ENCODE assay signal across 1 cellular context in genomic region chr13:20566917-20567755, GRCh38.
A peak's percentile ranks its signal among the peaks of the same experiment; 100 is the strongest.
TF ChIP-seq lines count a peak whose summit lies in the region.

A gene with protein sequence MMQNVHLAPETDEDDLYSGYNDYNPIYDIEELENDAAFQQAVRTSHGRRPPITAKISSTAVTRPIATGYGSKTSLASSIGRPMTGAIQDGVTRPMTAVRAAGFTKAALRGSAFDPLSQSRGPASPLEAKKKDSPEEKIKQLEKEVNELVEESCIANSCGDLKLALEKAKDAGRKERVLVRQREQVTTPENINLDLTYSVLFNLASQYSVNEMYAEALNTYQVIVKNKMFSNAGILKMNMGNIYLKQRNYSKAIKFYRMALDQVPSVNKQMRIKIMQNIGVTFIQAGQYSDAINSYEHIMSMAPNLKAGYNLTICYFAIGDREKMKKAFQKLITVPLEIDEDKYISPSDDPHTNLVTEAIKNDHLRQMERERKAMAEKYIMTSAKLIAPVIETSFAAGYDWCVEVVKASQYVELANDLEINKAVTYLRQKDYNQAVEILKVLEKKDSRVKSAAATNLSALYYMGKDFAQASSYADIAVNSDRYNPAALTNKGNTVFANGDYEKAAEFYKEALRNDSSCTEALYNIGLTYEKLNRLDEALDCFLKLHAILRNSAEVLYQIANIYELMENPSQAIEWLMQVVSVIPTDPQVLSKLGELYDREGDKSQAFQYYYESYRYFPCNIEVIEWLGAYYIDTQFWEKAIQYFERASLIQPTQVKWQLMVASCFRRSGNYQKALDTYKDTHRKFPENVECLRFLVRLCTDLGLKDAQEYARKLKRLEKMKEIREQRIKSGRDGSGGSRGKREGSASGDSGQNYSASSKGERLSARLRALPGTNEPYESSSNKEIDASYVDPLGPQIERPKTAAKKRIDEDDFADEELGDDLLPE (plus strand): TSS chr13:20567157. CDS start chr13:20574386, 7,229 bp downstream.

TF ChIP-seq in HepG2, 621 proteins besides CTCF, POLR2A, EP300 and RAD21 (continued from another document and continues in another):
- peak; percentile 74; the same call in 1 of the 2 replicates for TF ChIP-seq HIC2 (CRISPR knock-in tag; IDR thresholded peaks at IDR 0.05; ENCODE audit: low read depth)
- TF ChIP-seq ZFP36L1 (CRISPR knock-in tag; IDR thresholded peaks at IDR 0.05) = no peak
- TF ChIP-seq, protein P1, sequence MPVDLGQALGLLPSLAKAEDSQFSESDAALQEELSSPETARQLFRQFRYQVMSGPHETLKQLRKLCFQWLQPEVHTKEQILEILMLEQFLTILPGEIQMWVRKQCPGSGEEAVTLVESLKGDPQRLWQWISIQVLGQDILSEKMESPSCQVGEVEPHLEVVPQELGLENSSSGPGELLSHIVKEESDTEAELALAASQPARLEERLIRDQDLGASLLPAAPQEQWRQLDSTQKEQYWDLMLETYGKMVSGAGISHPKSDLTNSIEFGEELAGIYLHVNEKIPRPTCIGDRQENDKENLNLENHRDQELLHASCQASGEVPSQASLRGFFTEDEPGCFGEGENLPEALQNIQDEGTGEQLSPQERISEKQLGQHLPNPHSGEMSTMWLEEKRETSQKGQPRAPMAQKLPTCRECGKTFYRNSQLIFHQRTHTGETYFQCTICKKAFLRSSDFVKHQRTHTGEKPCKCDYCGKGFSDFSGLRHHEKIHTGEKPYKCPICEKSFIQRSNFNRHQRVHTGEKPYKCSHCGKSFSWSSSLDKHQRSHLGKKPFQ (CRISPR knock-in tag; IDR thresholded peaks at IDR 0.05; ENCODE audit: insufficient replicate concordance) = no peak
- no peak for TF ChIP-seq ZBTB46 (CRISPR knock-in tag; IDR thresholded peaks at IDR 0.05; ENCODE audit: borderline replicate concordance)
- no peak for TF ChIP-seq GTF2F1 (IDR thresholded peaks at IDR 0.05; ENCODE audit: low read length)
- no peak for TF ChIP-seq MTA3 (CRISPR knock-in tag; IDR thresholded peaks at IDR 0.05)
- TF ChIP-seq E2F5 (CRISPR knock-in tag; conservative IDR thresholded peaks at IDR 0.05) = no peak
- no peak for TF ChIP-seq ZNF703 (CRISPR knock-in tag; IDR thresholded peaks at IDR 0.05; ENCODE audit: borderline replicate concordance)
- no peak for TF ChIP-seq ZNF615 (CRISPR knock-in tag; IDR thresholded peaks at IDR 0.05; ENCODE audit: borderline replicate concordance)
- TF ChIP-seq SRSF9 (IDR thresholded peaks at IDR 0.05; ENCODE audit: borderline replicate concordance, insufficient read depth, low read depth, low read length, poor library complexity, severe bottlenecking) = no peak
- no peak for TF ChIP-seq ZNF24 (IDR thresholded peaks at IDR 0.05)
- 0 out of 2 replicates have a peak, but pooled peaks have one; percentile 62 for TF ChIP-seq ZNF672 (CRISPR knock-in tag; IDR thresholded peaks at IDR 0.05)
- TF ChIP-seq ZNF432 (CRISPR knock-in tag; IDR thresholded peaks at IDR 0.05; ENCODE audit: borderline replicate concordance) = no peak
- TF ChIP-seq NFIC (IDR thresholded peaks at IDR 0.05; ENCODE audit: low read length) = no peak
- TF ChIP-seq YEATS2 (CRISPR knock-in tag; IDR thresholded peaks at IDR 0.05; ENCODE audit: borderline replicate concordance) = peak; percentile 61; the same call in 1 of the 2 replicates
- TF ChIP-seq PCBP1 (IDR thresholded peaks at IDR 0.05; ENCODE audit: borderline replicate concordance, low read depth, low read length) = no peak
- 0 out of 2 replicates have a peak, but pooled peaks have one; percentile 45 for TF ChIP-seq ZNF749 (CRISPR knock-in tag; IDR thresholded peaks at IDR 0.05; ENCODE audit: borderline replicate concordance)
- no peak for TF ChIP-seq ZNF124 (CRISPR knock-in tag; IDR thresholded peaks at IDR 0.05)
- TF ChIP-seq ZNF577 (CRISPR knock-in tag; IDR thresholded peaks at IDR 0.05; ENCODE audit: borderline replicate concordance, low read depth) = 0 out of 2 replicates have a peak, but pooled peaks have one; percentile 52
- TF ChIP-seq XBP1 (CRISPR knock-in tag; IDR thresholded peaks at IDR 0.05) = no peak
- TF ChIP-seq, protein P2, sequence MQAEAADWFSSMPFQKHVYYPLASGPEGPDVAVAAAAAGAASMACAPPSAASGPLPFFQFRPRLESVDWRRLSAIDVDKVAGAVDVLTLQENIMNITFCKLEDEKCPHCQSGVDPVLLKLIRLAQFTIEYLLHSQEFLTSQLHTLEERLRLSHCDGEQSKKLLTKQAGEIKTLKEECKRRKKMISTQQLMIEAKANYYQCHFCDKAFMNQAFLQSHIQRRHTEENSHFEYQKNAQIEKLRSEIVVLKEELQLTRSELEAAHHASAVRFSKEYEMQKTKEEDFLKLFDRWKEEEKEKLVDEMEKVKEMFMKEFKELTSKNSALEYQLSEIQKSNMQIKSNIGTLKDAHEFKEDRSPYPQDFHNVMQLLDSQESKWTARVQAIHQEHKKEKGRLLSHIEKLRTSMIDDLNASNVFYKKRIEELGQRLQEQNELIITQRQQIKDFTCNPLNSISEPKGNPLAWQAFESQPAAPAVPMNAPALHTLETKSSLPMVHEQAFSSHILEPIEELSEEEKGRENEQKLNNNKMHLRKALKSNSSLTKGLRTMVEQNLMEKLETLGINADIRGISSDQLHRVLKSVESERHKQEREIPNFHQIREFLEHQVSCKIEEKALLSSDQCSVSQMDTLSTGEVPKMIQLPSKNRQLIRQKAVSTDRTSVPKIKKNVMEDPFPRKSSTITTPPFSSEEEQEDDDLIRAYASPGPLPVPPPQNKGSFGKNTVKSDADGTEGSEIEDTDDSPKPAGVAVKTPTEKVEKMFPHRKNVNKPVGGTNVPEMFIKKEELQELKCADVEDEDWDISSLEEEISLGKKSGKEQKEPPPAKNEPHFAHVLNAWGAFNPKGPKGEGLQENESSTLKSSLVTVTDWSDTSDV (CRISPR knock-in tag; IDR thresholded peaks at IDR 0.05) = no peak
- TF ChIP-seq HOXA7 (CRISPR knock-in tag; IDR thresholded peaks at IDR 0.05) = no peak
- TF ChIP-seq, protein P3, sequence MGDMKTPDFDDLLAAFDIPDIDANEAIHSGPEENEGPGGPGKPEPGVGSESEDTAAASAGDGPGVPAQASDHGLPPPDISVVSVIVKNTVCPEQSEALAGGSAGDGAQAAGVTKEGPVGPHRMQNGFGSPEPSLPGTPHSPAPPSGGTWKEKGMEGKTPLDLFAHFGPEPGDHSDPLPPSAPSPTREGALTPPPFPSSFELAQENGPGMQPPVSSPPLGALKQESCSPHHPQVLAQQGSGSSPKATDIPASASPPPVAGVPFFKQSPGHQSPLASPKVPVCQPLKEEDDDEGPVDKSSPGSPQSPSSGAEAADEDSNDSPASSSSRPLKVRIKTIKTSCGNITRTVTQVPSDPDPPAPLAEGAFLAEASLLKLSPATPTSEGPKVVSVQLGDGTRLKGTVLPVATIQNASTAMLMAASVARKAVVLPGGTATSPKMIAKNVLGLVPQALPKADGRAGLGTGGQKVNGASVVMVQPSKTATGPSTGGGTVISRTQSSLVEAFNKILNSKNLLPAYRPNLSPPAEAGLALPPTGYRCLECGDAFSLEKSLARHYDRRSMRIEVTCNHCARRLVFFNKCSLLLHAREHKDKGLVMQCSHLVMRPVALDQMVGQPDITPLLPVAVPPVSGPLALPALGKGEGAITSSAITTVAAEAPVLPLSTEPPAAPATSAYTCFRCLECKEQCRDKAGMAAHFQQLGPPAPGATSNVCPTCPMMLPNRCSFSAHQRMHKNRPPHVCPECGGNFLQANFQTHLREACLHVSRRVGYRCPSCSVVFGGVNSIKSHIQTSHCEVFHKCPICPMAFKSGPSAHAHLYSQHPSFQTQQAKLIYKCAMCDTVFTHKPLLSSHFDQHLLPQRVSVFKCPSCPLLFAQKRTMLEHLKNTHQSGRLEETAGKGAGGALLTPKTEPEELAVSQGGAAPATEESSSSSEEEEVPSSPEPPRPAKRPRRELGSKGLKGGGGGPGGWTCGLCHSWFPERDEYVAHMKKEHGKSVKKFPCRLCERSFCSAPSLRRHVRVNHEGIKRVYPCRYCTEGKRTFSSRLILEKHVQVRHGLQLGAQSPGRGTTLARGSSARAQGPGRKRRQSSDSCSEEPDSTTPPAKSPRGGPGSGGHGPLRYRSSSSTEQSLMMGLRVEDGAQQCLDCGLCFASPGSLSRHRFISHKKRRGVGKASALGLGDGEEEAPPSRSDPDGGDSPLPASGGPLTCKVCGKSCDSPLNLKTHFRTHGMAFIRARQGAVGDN (CRISPR knock-in tag; IDR thresholded peaks at IDR 0.05) = peak; percentile 98
- TF ChIP-seq, protein P4, sequence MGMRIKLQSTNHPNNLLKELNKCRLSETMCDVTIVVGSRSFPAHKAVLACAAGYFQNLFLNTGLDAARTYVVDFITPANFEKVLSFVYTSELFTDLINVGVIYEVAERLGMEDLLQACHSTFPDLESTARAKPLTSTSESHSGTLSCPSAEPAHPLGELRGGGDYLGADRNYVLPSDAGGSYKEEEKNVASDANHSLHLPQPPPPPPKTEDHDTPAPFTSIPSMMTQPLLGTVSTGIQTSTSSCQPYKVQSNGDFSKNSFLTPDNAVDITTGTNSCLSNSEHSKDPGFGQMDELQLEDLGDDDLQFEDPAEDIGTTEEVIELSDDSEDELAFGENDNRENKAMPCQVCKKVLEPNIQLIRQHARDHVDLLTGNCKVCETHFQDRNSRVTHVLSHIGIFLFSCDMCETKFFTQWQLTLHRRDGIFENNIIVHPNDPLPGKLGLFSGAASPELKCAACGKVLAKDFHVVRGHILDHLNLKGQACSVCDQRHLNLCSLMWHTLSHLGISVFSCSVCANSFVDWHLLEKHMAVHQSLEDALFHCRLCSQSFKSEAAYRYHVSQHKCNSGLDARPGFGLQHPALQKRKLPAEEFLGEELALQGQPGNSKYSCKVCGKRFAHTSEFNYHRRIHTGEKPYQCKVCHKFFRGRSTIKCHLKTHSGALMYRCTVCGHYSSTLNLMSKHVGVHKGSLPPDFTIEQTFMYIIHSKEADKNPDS (CRISPR knock-in tag; IDR thresholded peaks at IDR 0.05) = no peak
- no peak for TF ChIP-seq SYNCRIP (IDR thresholded peaks at IDR 0.05; ENCODE audit: insufficient read depth, low read depth, low read length)
- TF ChIP-seq MXI1 (IDR thresholded peaks at IDR 0.05; ENCODE audit: borderline replicate concordance, low read depth, low read length) = peak; percentile 75
- no peak for TF ChIP-seq SCMH1 (CRISPR knock-in tag; IDR thresholded peaks at IDR 0.05; ENCODE audit: borderline replicate concordance)
- TF ChIP-seq, protein P5, sequence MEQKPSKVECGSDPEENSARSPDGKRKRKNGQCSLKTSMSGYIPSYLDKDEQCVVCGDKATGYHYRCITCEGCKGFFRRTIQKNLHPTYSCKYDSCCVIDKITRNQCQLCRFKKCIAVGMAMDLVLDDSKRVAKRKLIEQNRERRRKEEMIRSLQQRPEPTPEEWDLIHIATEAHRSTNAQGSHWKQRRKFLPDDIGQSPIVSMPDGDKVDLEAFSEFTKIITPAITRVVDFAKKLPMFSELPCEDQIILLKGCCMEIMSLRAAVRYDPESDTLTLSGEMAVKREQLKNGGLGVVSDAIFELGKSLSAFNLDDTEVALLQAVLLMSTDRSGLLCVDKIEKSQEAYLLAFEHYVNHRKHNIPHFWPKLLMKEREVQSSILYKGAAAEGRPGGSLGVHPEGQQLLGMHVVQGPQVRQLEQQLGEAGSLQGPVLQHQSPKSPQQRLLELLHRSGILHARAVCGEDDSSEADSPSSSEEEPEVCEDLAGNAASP (CRISPR knock-in tag; IDR thresholded peaks at IDR 0.05; ENCODE audit: borderline replicate concordance) = no peak; the same call in 1 of the 2 replicates
- no peak for TF ChIP-seq TCF7 (IDR thresholded peaks at IDR 0.05; ENCODE audit: low read depth)
- no peak; the same call in 1 of the 2 replicates for TF ChIP-seq ZNF441 (CRISPR knock-in tag; IDR thresholded peaks at IDR 0.05; ENCODE audit: borderline replicate concordance)
- no peak for TF ChIP-seq ZNF451 (CRISPR knock-in tag; IDR thresholded peaks at IDR 0.05)
- TF ChIP-seq MEF2D (CRISPR knock-in tag; IDR thresholded peaks at IDR 0.05) = peak; percentile 15; the same call in 1 of the 2 replicates
- TF ChIP-seq IKZF1 (IDR thresholded peaks at IDR 0.05) = no peak
- TF ChIP-seq BRCA1 (CRISPR knock-in tag; IDR thresholded peaks at IDR 0.05) = no peak
- TF ChIP-seq NR2F6 (IDR thresholded peaks at IDR 0.05) = no peak
- TF ChIP-seq NR2F6 (CRISPR knock-in tag; IDR thresholded peaks at IDR 0.05) = 0 out of 2 replicates have a peak, but pooled peaks have one; percentile 2
- TF ChIP-seq ZNF619 (CRISPR knock-in tag; IDR thresholded peaks at IDR 0.05) = peak; percentile 89
- TF ChIP-seq, protein P6, sequence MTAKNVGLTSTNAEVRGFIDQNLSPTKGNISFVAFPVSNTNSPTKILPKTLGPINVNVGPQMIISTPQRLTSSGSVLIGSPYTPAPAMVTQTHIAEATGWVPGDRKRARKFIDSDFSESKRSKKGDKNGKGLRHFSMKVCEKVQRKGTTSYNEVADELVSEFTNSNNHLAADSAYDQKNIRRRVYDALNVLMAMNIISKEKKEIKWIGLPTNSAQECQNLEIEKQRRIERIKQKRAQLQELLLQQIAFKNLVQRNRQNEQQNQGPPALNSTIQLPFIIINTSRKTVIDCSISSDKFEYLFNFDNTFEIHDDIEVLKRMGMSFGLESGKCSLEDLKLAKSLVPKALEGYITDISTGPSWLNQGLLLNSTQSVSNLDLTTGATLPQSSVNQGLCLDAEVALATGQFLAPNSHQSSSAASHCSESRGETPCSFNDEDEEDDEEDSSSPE (CRISPR knock-in tag; IDR thresholded peaks at IDR 0.05) = peak; percentile 79
